Comparison of ENCODE assay signal across 8 cellular contexts in genomic region chr10:22942437-22942836, GRCh38. TPM values are rescaled to one million over a fixed set of nuclear protein-coding genes. Genes with fewer than 3 reads are reported as not detected.
"Had no signal": no experiment of that assay in that cellular context is flagged by ENCODE, and none has a peak within 500 bp of the region (broad histone marks: within the 10 kb centered on the region; RNA-seq: fewer than 3 reads in every experiment).

No MANE protein-coding gene starts in this region.

- DNase-seq: GDM1, GF-D8 had no signal

- H3K4me3 ChIP-seq: GM12878 had no signal

- ATAC-seq: GM12878 had no signal

- FAIRE-seq: G401.6, GM12878, GM12891, GM12892, GM18507 had no signal

RNA-seq across cellular contexts. Expression of gene ARMC3, which starts 14.6 kb away (rescaled TPM):
- total RNA-seq: G401 had no signal
